In the genomic region with DNA sequence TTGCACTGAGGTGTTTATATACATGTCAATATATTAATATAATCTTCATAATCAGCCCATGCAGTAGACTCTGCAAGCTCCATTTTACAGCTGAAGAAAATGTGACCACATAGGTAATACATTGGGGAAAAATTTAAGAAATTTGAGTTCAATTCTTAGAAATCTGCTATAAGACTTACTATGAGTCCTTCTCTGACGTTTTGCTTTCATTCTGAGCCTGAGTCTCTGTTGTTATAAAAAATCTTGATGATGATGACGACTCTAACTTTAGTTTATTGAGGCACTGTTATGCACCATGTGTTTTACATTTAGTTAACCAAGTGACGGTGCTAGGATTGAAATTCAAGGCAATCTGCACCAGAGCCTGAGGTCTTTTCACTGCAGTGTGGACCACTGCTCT, we compare ENCODE assay signal across 26 cellular contexts.
A peak's percentile ranks its signal among the peaks of the same experiment; 100 is the strongest.
DNase-seq lines count a peak whose midpoint lies in the region; ATAC-seq, FAIRE-seq and TF ChIP-seq lines count a peak whose summit lies in the region.
"Had no signal": no experiment of that assay in that cellular context is flagged by ENCODE, and none has a peak within 500 bp of the region (broad histone marks: within the 10 kb centered on the region; RNA-seq: fewer than 3 reads in every experiment).

No MANE protein-coding gene starts in this region.

- H3K36me3 Mint-ChIP-seq in activated CD8-positive, alpha-beta T cell treated with anti-CD3 and anti-CD28 coated beads for 36 hours (ENCODE audit: low read depth): no peaks in the 10 kb centered on the region
- H3K36me3 Mint-ChIP-seq in activated CD8-positive, alpha-beta T cell treated with anti-CD3 and anti-CD28 coated beads, Interleukin-2, amount 10 ng/mL, durations not matched to agents 7 days and 5 days (ENCODE audit: low read depth): no peaks in the 10 kb centered on the region
- H3K36me3 Mint-ChIP-seq in activated T-helper 17 cell treated with anti-CD3 and anti-CD28 coated beads, Interleukin-2, amount 50 U/mL, for 72 hours (ENCODE audit: low read depth): no peaks in the 10 kb centered on the region
- H3K36me3 Mint-ChIP-seq: CD14-positive monocyte; CD4-positive, alpha-beta memory T cell had no signal

- peak; percentile 13 for ATAC-seq in activated CD8-positive, alpha-beta T cell treated with anti-CD3 and anti-CD28 coated beads for 36 hours
- no peak for ATAC-seq in activated CD8-positive, alpha-beta T cell treated with anti-CD3 and anti-CD28 coated beads, Interleukin-2, amount 10 ng/mL, durations not matched to agents 7 days and 5 days
- peak; percentile 12 for ATAC-seq in activated T-helper 17 cell treated with anti-CD3 and anti-CD28 coated beads, Interleukin-2, amount 50 U/mL, for 72 hours (replicated peaks)
- ATAC-seq: GM12878 had no signal

- no peak overlapping the region for H3K27ac Mint-ChIP-seq in activated CD8-positive, alpha-beta T cell treated with anti-CD3 and anti-CD28 coated beads for 36 hours
- no peak overlapping the region for H3K27ac Mint-ChIP-seq in activated CD8-positive, alpha-beta T cell treated with anti-CD3 and anti-CD28 coated beads, Interleukin-2, amount 10 ng/mL, durations not matched to agents 7 days and 5 days
- no peak overlapping the region for H3K27ac Mint-ChIP-seq in activated T-helper 17 cell treated with anti-CD3 and anti-CD28 coated beads, Interleukin-2, amount 50 U/mL, for 72 hours
- H3K27ac Mint-ChIP-seq: CD14-positive monocyte; CD4-positive, alpha-beta memory T cell; CD4-positive, CD25-positive, alpha-beta regulatory T cell; CD8-positive, alpha-beta memory T cell had no signal

- POLR2A ChIA-PET in activated CD8-positive, alpha-beta T cell treated with anti-CD3 and anti-CD28 coated beads for 36 hours (lab: Charles Lee): no interaction called here
- POLR2A ChIA-PET in activated CD8-positive, alpha-beta T cell treated with anti-CD3 and anti-CD28 coated beads, Interleukin-2, amount 10 ng/mL, durations not matched to agents 7 days and 5 days (lab: Charles Lee): no interaction called here

- CTCF ChIA-PET in activated CD8-positive, alpha-beta T cell treated with anti-CD3 and anti-CD28 coated beads for 36 hours (lab: Charles Lee): no interaction called here
- CTCF ChIA-PET in activated CD8-positive, alpha-beta T cell treated with anti-CD3 and anti-CD28 coated beads, Interleukin-2, amount 10 ng/mL, durations not matched to agents 7 days and 5 days (lab: Charles Lee): no interaction called here

- H3K4me1 Mint-ChIP-seq in activated CD8-positive, alpha-beta T cell treated with anti-CD3 and anti-CD28 coated beads for 36 hours (ENCODE audit: low read depth): peaks cover 9% of the 10 kb centered on the region
- peaks cover 6% of the 10 kb centered on the region for H3K4me1 Mint-ChIP-seq in activated CD8-positive, alpha-beta T cell treated with anti-CD3 and anti-CD28 coated beads, Interleukin-2, amount 10 ng/mL, durations not matched to agents 7 days and 5 days (ENCODE audit: low read depth)
- peaks cover 9% of the 10 kb centered on the region for H3K4me1 Mint-ChIP-seq in activated T-helper 17 cell treated with anti-CD3 and anti-CD28 coated beads, Interleukin-2, amount 50 U/mL, for 72 hours
- H3K4me1 Mint-ChIP-seq: CD14-positive monocyte had no signal

- no peak for TF ChIP-seq CTCF in activated CD8-positive, alpha-beta T cell treated with anti-CD3 and anti-CD28 coated beads for 36 hours (IDR thresholded peaks at IDR 0.05)

- FAIRE-seq in GM19239 (lab: Jason Lieb, UNC): peak; percentile 81
- FAIRE-seq: A204.1, GM12878, GM12892, GM18507 had no signal

- DNase-seq in activated CD8-positive, alpha-beta T cell treated with anti-CD3 and anti-CD28 coated beads for 36 hours: no peak
- no peak for DNase-seq in activated CD8-positive, alpha-beta T cell treated with anti-CD3 and anti-CD28 coated beads, Interleukin-2, amount 10 ng/mL, durations not matched to agents 7 days and 5 days
- DNase-seq in GM19239 (ENCODE audit: insufficient read length, low spot score): no peak
- DNase-seq in central memory CD4-positive, alpha-beta T cell: no peak
- no peak for DNase-seq in stimulated activated CD4-positive, alpha-beta T cell treated with anti-CD3 and anti-CD28 coated beads, Interleukin-12 subunit alpha, Interleukin-12 subunit beta, amount 100 ng/mL, for 4 hours
- DNase-seq: 8988T; ACHN; BE2C; C1 segment of cervical spinal cord; CD4-positive, alpha-beta memory T cell; CD8-positive, alpha-beta memory T cell; COR-L47; DMS 273 treated with DMSO at 0.1 percent for 48 hours; DMS153; DMS53; DMS79; DND-41; EL; GDM1 had no signal

- H3K9me3 Mint-ChIP-seq in activated CD8-positive, alpha-beta T cell treated with anti-CD3 and anti-CD28 coated beads for 36 hours: peaks cover 3% of the 10 kb centered on the region
- no peaks in the 10 kb centered on the region for H3K9me3 Mint-ChIP-seq in activated CD8-positive, alpha-beta T cell treated with anti-CD3 and anti-CD28 coated beads, Interleukin-2, amount 10 ng/mL, durations not matched to agents 7 days and 5 days (ENCODE audit: insufficient read depth)
- no peaks in the 10 kb centered on the region for H3K9me3 Mint-ChIP-seq in activated T-helper 17 cell treated with anti-CD3 and anti-CD28 coated beads, Interleukin-2, amount 50 U/mL, for 72 hours
- H3K9me3 Mint-ChIP-seq: CD4-positive, alpha-beta memory T cell had no signal

- H3K27me3 Mint-ChIP-seq in activated CD8-positive, alpha-beta T cell treated with anti-CD3 and anti-CD28 coated beads for 36 hours: no peaks in the 10 kb centered on the region
- H3K27me3 Mint-ChIP-seq in activated CD8-positive, alpha-beta T cell treated with anti-CD3 and anti-CD28 coated beads, Interleukin-2, amount 10 ng/mL, durations not matched to agents 7 days and 5 days (ENCODE audit: low read depth): no peaks in the 10 kb centered on the region
- H3K27me3 Mint-ChIP-seq in activated T-helper 17 cell treated with anti-CD3 and anti-CD28 coated beads, Interleukin-2, amount 50 U/mL, for 72 hours: no peaks in the 10 kb centered on the region
- H3K27me3 Mint-ChIP-seq: CD4-positive, alpha-beta memory T cell; CD4-positive, CD25-positive, alpha-beta regulatory T cell had no signal

- H3K4me3 Mint-ChIP-seq in activated CD8-positive, alpha-beta T cell treated with anti-CD3 and anti-CD28 coated beads for 36 hours: no peak overlapping the region
- no peak overlapping the region for H3K4me3 Mint-ChIP-seq in activated CD8-positive, alpha-beta T cell treated with anti-CD3 and anti-CD28 coated beads, Interleukin-2, amount 10 ng/mL, durations not matched to agents 7 days and 5 days
- no peak overlapping the region for H3K4me3 Mint-ChIP-seq in activated T-helper 17 cell treated with anti-CD3 and anti-CD28 coated beads, Interleukin-2, amount 50 U/mL, for 72 hours
- H3K4me3 Mint-ChIP-seq: CD14-positive monocyte; CD4-positive, alpha-beta memory T cell; CD4-positive, CD25-positive, alpha-beta regulatory T cell; CD8-positive, alpha-beta memory T cell had no signal

- intact Hi-C loops in activated CD8-positive, alpha-beta T cell treated with anti-CD3 and anti-CD28 coated beads for 36 hours (cut with micrococcal nuclease): no loop called here
